Comparison of ENCODE assay signal across 8 cellular contexts in the genomic region with DNA sequence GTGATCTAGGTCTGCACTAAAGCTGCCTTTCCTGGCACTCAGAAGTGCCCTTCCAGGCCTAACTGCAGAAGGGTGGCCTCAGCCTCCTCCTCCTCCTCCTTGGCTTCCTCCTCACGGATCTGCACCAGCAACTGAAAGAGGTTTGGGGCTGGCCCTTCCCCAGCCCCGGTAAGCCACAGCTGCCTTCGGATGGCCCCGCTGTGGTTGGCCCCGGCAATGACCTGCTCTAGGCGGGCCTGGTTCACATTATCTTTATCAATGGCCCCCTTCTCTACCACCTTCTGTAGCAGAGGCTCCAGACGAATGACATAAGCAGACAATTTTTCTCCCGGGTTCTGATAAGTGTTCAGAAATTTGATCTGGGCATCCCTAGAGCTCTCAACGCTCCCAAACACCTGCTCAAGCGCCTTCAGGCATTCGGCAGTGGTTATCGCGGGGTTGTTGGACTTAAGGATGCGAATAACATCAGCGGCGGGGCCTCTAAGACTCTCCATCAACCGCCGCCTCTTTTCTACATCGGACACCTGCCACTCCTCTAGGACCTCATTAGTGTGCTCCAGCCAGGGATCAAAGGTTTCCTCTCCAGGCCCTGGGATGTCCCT. TPM values are rescaled to one million over a fixed set of nuclear protein-coding genes. Genes with fewer than 3 reads are reported as not detected.
A peak's percentile ranks its signal among the peaks of the same experiment; 100 is the strongest.
DNase-seq lines count a peak whose midpoint lies in the region; ATAC-seq, FAIRE-seq and TF ChIP-seq lines count a peak whose summit lies in the region.

No MANE protein-coding gene starts in this region.

- no peaks in the 10 kb centered on the region for H3K27me3 ChIP-seq in iPS-15b (ENCODE audit: control insufficient read depth, insufficient read depth, low read length)
- no peaks in the 10 kb centered on the region for H3K27me3 ChIP-seq in smooth muscle cell (ENCODE audit: low read depth)

- H3K79me2 ChIP-seq in smooth muscle cell (ENCODE audit: low read depth), result peaks cover 30% of the 10 kb centered on the region

- no peaks in the 10 kb centered on the region for H3K27me3 Mint-ChIP-seq in activated naive CD4-positive, alpha-beta T cell treated with anti-CD3 and anti-CD28 coated beads, Interleukin-2, amount 50 U/mL, for 24 hours

- TF ChIP-seq CTCF in smooth muscle cell (IDR thresholded peaks at IDR 0.05; ENCODE audit: borderline replicate concordance, insufficient read depth, poor library complexity, severe bottlenecking), result no peak

- peak overlapping the region; percentile 96 for H3K4me3 Mint-ChIP-seq in activated naive CD4-positive, alpha-beta T cell treated with anti-CD3 and anti-CD28 coated beads, Interleukin-2, amount 50 U/mL, for 24 hours

- FAIRE-seq in GM19239 (lab: Jason Lieb, UNC), result peak; percentile 93

- WGBS in smooth muscle cell (ENCODE audit: low lambda C conversion rate), result 12% methylated on average over 19 of the region's 19 CpGs

- peaks cover 6% of the 10 kb centered on the region for H3K36me3 Mint-ChIP-seq in activated naive CD4-positive, alpha-beta T cell treated with anti-CD3 and anti-CD28 coated beads, Interleukin-2, amount 50 U/mL, for 24 hours

- H3K4me1 Mint-ChIP-seq in activated naive CD4-positive, alpha-beta T cell treated with anti-CD3 and anti-CD28 coated beads, Interleukin-2, amount 50 U/mL, for 24 hours, result peaks cover 21% of the 10 kb centered on the region

- H3K4me3 ChIP-seq in iPS-15b (ENCODE audit: low read depth, low read length) (peak overlapping the region; percentile 96), smooth muscle cell (peak overlapping the region; percentile 79)

- H3K36me3 ChIP-seq in iPS-15b (ENCODE audit: control insufficient read depth, insufficient read depth, low read length) (peaks cover 2% of the 10 kb centered on the region), smooth muscle cell (ENCODE audit: low read depth) (no peaks in the 10 kb centered on the region)

- peak overlapping the region; percentile 95 for H3K9ac ChIP-seq in iPS-15b (ENCODE audit: low read depth, low read length)
- H3K9ac ChIP-seq in smooth muscle cell (ENCODE audit: low read depth), result peak overlapping the region; percentile 86

- no peaks in the 10 kb centered on the region for H3K9me3 Mint-ChIP-seq in activated naive CD4-positive, alpha-beta T cell treated with anti-CD3 and anti-CD28 coated beads, Interleukin-2, amount 50 U/mL, for 24 hours

- no peak overlapping the region for H2AFZ ChIP-seq in smooth muscle cell (ENCODE audit: low read depth)

- peak overlapping the region; percentile 87 for H3K4me2 ChIP-seq in smooth muscle cell

- DNase-seq in AG20443 (ENCODE audit: low spot score), result peak; percentile 33
- DNase-seq in GM19239 (ENCODE audit: insufficient read length, low spot score), result no peak
- DNase-seq in NCI-H526 treated with DMSO at 0.1 percent for 48 hours (lab: John Stamatoyannopoulos, UW), result peak; percentile 34
- no peak for DNase-seq in smooth muscle cell (lab: John Stamatoyannopoulos, UW; ENCODE audit: unreplicated experiment)

- ATAC-seq in GM21367 (IDR thresholded peaks at IDR 0.05; ENCODE audit: unreplicated experiment) (no peak), GM19455 (IDR thresholded peaks at IDR 0.05; ENCODE audit: unreplicated experiment) (no peak)

- peaks cover 37% of the 10 kb centered on the region for H4K20me1 ChIP-seq in smooth muscle cell (ENCODE audit: low read depth)

- peak overlapping the region; percentile 92 for H3K27ac Mint-ChIP-seq in activated naive CD4-positive, alpha-beta T cell treated with anti-CD3 and anti-CD28 coated beads, Interleukin-2, amount 50 U/mL, for 24 hours

- H3K4me1 ChIP-seq in iPS-15b (ENCODE audit: control insufficient read depth, insufficient read depth, low read length) (peaks cover 8% of the 10 kb centered on the region), smooth muscle cell (ENCODE audit: low read depth) (peaks cover 21% of the 10 kb centered on the region)

- H3K27ac ChIP-seq in smooth muscle cell (ENCODE audit: low read depth), result no peak overlapping the region

- peaks cover 10% of the 10 kb centered on the region for H3F3A ChIP-seq in smooth muscle cell (ENCODE audit: low read depth)

- H3K9me3 ChIP-seq in iPS-15b (ENCODE audit: control insufficient read depth, insufficient read depth, low read length) (no peaks in the 10 kb centered on the region), smooth muscle cell (replicated peaks; ENCODE audit: low read depth) (no peaks in the 10 kb centered on the region)

RNA-seq across cellular contexts. Expression of a gene that starts 1.5 kb away (rescaled TPM):
- total RNA-seq in smooth muscle cell, result 16.5 and 22.4 TPM in 2 replicates
- polyA plus RNA-seq in smooth muscle cell, result 43.5 and 52.7 TPM in 2 replicates

Comparison
In these comparisons a context has a peak if more than half of its experiments do, and no peak if none do; other contexts are left out.
1. DNase-seq: peak in AG20443 (single experiment) and NCI-H526 treated with DMSO at 0.1 percent for 48 hours (single experiment); none in GM19239 (single experiment) and smooth muscle cell (single experiment).